ENCODE assay signal across 11 cellular contexts in the genomic region with DNA sequence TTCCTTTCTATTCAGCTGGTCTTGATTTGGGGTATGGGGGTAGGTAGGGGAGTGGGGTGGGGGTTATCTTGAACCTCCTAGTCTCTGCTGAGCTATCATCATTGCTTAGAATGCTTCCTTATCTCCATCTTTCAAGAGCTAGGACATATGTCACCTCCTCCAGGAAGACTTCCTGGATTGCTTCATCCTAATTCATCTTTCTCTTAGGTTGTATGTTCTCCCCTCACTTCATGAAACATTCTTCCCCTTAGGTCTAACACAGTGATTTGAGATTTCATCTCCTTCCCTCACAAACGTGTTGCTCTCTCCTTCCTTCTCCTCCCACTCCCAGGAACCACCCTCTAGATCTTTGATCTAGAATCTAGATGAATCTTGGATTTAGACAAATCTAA. TPM values are rescaled to one million over a fixed set of nuclear protein-coding genes. Genes with fewer than 3 reads are reported as not detected.
A peak's percentile ranks its signal among the peaks of the same experiment; 100 is the strongest.
DNase-seq lines count a peak whose midpoint lies in the region; ATAC-seq, FAIRE-seq and TF ChIP-seq lines count a peak whose summit lies in the region.
"Had no signal": no experiment of that assay in that cellular context is flagged by ENCODE, and none has a peak within 500 bp of the region (broad histone marks: within the 10 kb centered on the region; RNA-seq: fewer than 3 reads in every experiment).

No MANE protein-coding gene starts in this region.

- in situ Hi-C loops in gastrocnemius medialis (cut with MboI; ENCODE audit: low sequenced_read_pairs in 4 of 4), result no loop called here

- CTCF ChIA-PET in A549 (lab: Yijun Ruan, JAX), result interaction anchor here (0.7 to 10.6 kb wide), 6 partner anchors 10 to 78 kb away, joined by 3 to 143 read pairs (median 4); a partner anchor contains a TSS

- TF ChIP-seq CTCF in A549 (IDR thresholded peaks at IDR 0.05), result no peak; the same call in 2 of the 3 replicates
- no peak for TF ChIP-seq CTCF in gastrocnemius medialis (IDR thresholded peaks at IDR 0.05 in 4 of 5, conservative IDR thresholded peaks at IDR 0.05 in 1 of 5)

- TF ChIP-seq RAD21 in A549 (conservative IDR thresholded peaks at IDR 0.05 in 1 of 2, IDR thresholded peaks at IDR 0.05 in 1 of 2), result no peak

- no peaks in the 10 kb centered on the region for H3K9me3 ChIP-seq in A549
- no peaks in the 10 kb centered on the region for H3K9me3 ChIP-seq in SJSA1 (replicated peaks)
- no peaks in the 10 kb centered on the region for H3K9me3 ChIP-seq in iPS-20b (ENCODE audit: insufficient read depth, low read depth, low read length)
- H3K9me3 ChIP-seq in gastrocnemius medialis, result no peaks in the 10 kb centered on the region

- POLR2A ChIA-PET in A549 (lab: Yijun Ruan, JAX), result interaction anchor here (0.8 to 1.4 kb wide), 3 partner anchors 15 to 120 kb away, joined by 3 to 4 read pairs (median 3); a partner anchor contains a TSS

- peaks cover 80% of the 10 kb centered on the region for H3K4me1 ChIP-seq in A549
- peaks cover 90% of the 10 kb centered on the region for H3K4me1 ChIP-seq in SJSA1 (replicated peaks)
- peaks cover 8% of the 10 kb centered on the region for H3K4me1 ChIP-seq in iPS-20b (ENCODE audit: insufficient read depth, low read length)
- peaks cover 83 to 95% of the 10 kb centered on the region in 2 donors for H3K4me1 ChIP-seq in gastrocnemius medialis

- 6% methylated on average over 1 of the region's 1 CpG for WGBS in A549 (ENCODE audit: missing lambda C conversion rate)

- H3K27me3 ChIP-seq in SJSA1 (replicated peaks) (no peaks in the 10 kb centered on the region), iPS-20b (ENCODE audit: insufficient read depth, low read length) (no peaks in the 10 kb centered on the region), gastrocnemius medialis (no peaks in the 10 kb centered on the region)

- no peak for FAIRE-seq in A549 (lab: Jason Lieb, UNC)

- ATAC-seq in A549, result no peak
- ATAC-seq in gastrocnemius medialis, result no peak
- no peak for ATAC-seq in HG02759 (IDR thresholded peaks at IDR 0.05; ENCODE audit: unreplicated experiment)
- no peak for ATAC-seq in GM19455 (IDR thresholded peaks at IDR 0.05; ENCODE audit: unreplicated experiment)
- ATAC-seq: effector memory CD8-positive, alpha-beta T cell had no signal

- TF ChIP-seq POLR2A in A549 (IDR thresholded peaks at IDR 0.05; ENCODE audit: low read length) (no peak), gastrocnemius medialis (IDR thresholded peaks at IDR 0.05) (no peak)

- peak overlapping the region; percentile 14; the same call in 2 of the 3 replicates for H3K4me3 ChIP-seq in A549
- no peak overlapping the region for H3K4me3 ChIP-seq in SJSA1
- H3K4me3 ChIP-seq in iPS-20b (ENCODE audit: low read length), result no peak overlapping the region
- H3K4me3 ChIP-seq in gastrocnemius medialis, result no peak overlapping the region

- peak overlapping the region; percentile 93 for H3K4me2 ChIP-seq in A549

- no peak for TF ChIP-seq EP300 in A549 (IDR thresholded peaks at IDR 0.05)

- H3K27ac ChIP-seq in A549 (peak overlapping the region; percentile 95 to 96), SJSA1 (peak overlapping the region; percentile 57), iPS-20b (ENCODE audit: low read length) (no peak overlapping the region), gastrocnemius medialis (peak overlapping the region; percentile 96 to 100 (median 100))

- intact Hi-C loops in gastrocnemius medialis (cut with DNase I; ENCODE audit: low total_unique reads), result loop anchor here (10.0 kb wide), 1 partner anchor 833 kb away; no protein-coding TSS in a partner anchor

- DNase-seq in A549 (ENCODE audit: low read depth in 1 of 2, low spot score in 1 of 2) (no peak), SJSA1 (ENCODE audit: low read depth in 1 of 2, low spot score in 2 of 2) (no peak), gastrocnemius medialis (no peak), cortex of kidney (lab: John Stamatoyannopoulos, UW) (no peak), KG1 (lab: John Stamatoyannopoulos, UW) (no peak)
- DNase-seq: amygdala; effector memory CD8-positive, alpha-beta T cell; NCI-H2029 had no signal

- H3K36me3 ChIP-seq in SJSA1, result 0 out of 2 replicates have a peak, but pooled peaks cover 3% of the 10 kb centered on the region
- no peaks in the 10 kb centered on the region for H3K36me3 ChIP-seq in iPS-20b (ENCODE audit: insufficient read depth, low read depth, low read length)
- H3K36me3 ChIP-seq in gastrocnemius medialis, result no peaks in the 10 kb centered on the region

- 0 out of 2 replicates have a peak overlapping the region, but pooled peaks have one; percentile 4 for H3K9ac ChIP-seq in iPS-20b (ENCODE audit: low read depth, low read length)

TF ChIP-seq in A549, 52 proteins besides CTCF, POLR2A, EP300 and RAD21 (continues in another document):
- TF ChIP-seq HOXA7 (CRISPR knock-in tag; IDR thresholded peaks at IDR 0.05) (peak; percentile 57; the same call in 1 of the 2 replicates), ZNF302 (CRISPR knock-in tag; IDR thresholded peaks at IDR 0.05) (no peak), PHF8 (IDR thresholded peaks at IDR 0.05; ENCODE audit: borderline replicate concordance, low read depth) (no peak), MYC (IDR thresholded peaks at IDR 0.05; ENCODE audit: borderline replicate concordance, low read length) (no peak), CHD4 (IDR thresholded peaks at IDR 0.05; ENCODE audit: borderline replicate concordance) (peak; percentile 68; the same call in 1 of the 2 replicates), RCOR1 (IDR thresholded peaks at IDR 0.05; ENCODE audit: low read depth, low read length) (0 out of 2 replicates have a peak, but pooled peaks have one; percentile 50), KDM1A (IDR thresholded peaks at IDR 0.05; ENCODE audit: low read depth) (peak; percentile 95), ZC3H11A (IDR thresholded peaks at IDR 0.05) (no peak), CHD2 (IDR thresholded peaks at IDR 0.05; ENCODE audit: low read length, partially characterized antibody) (no peak), EHMT2 (IDR thresholded peaks at IDR 0.05; ENCODE audit: low read depth) (no peak), MAZ (IDR thresholded peaks at IDR 0.05; ENCODE audit: borderline replicate concordance, low read depth, low read length) (no peak), HEYL (CRISPR knock-in tag; IDR thresholded peaks at IDR 0.05) (no peak), ZFP36 (IDR thresholded peaks at IDR 0.05; ENCODE audit: borderline replicate concordance, partially characterized antibody) (peak; percentile 100), ZSCAN20 (CRISPR knock-in tag; IDR thresholded peaks at IDR 0.05) (no peak), SMC3 (IDR thresholded peaks at IDR 0.05) (no peak)
- TF ChIP-seq, protein P1, sequence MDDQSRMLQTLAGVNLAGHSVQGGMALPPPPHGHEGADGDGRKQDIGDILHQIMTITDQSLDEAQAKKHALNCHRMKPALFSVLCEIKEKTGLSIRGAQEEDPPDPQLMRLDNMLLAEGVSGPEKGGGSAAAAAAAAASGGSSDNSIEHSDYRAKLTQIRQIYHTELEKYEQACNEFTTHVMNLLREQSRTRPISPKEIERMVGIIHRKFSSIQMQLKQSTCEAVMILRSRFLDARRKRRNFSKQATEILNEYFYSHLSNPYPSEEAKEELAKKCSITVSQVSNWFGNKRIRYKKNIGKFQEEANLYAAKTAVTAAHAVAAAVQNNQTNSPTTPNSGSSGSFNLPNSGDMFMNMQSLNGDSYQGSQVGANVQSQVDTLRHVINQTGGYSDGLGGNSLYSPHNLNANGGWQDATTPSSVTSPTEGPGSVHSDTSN (IDR thresholded peaks at IDR 0.05), result no peak
- TF ChIP-seq, protein P2, sequence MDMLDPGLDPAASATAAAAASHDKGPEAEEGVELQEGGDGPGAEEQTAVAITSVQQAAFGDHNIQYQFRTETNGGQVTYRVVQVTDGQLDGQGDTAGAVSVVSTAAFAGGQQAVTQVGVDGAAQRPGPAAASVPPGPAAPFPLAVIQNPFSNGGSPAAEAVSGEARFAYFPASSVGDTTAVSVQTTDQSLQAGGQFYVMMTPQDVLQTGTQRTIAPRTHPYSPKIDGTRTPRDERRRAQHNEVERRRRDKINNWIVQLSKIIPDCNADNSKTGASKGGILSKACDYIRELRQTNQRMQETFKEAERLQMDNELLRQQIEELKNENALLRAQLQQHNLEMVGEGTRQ (IDR thresholded peaks at IDR 0.05), result no peak
- TF ChIP-seq, protein P3, sequence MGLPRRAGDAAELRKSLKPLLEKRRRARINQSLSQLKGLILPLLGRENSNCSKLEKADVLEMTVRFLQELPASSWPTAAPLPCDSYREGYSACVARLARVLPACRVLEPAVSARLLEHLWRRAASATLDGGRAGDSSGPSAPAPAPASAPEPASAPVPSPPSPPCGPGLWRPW (IDR thresholded peaks at IDR 0.05), result no peak
- TF ChIP-seq, protein P4, sequence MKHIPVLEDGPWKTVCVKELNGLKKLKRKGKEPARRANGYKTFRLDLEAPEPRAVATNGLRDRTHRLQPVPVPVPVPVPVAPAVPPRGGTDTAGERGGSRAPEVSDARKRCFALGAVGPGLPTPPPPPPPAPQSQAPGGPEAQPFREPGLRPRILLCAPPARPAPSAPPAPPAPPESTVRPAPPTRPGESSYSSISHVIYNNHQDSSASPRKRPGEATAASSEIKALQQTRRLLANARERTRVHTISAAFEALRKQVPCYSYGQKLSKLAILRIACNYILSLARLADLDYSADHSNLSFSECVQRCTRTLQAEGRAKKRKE (CRISPR knock-in tag; IDR thresholded peaks at IDR 0.05; ENCODE audit: low read depth), result no peak

RNA-seq across cellular contexts. Expression of a gene that starts 2.4 kb away (rescaled TPM):
- polyA plus RNA-seq in A549 (2011; rRNA removed), result 13.7 and 20.7 TPM in 2 replicates
- 12.2 and 15.7 TPM in 2 replicates for polyA plus RNA-seq in A549 (2012; cell fraction: cytosol; rRNA removed)
- polyA plus RNA-seq in A549 (2012; cell fraction: nucleus; rRNA removed), result 28.5 and 29.0 TPM in 2 replicates
- 33.9 to 43.8 TPM (median 37.1 TPM) in 3 replicates for polyA plus RNA-seq in A549 (2017; fragmentation: RNase III; extraction: RNeasy Plus Mini Kit Qiagen cat#74134 plus additional on column Dnase treatment)
- 51.4 and 51.7 TPM in 2 replicates for polyA minus RNA-seq in A549 (2011; rRNA and poly(A)+ RNA removed)
- total RNA-seq in SJSA1 (2014; rRNA removed; shearing (Covaris generic)), result 3.7 and 6.5 TPM in 2 replicates
- total RNA-seq in gastrocnemius medialis, result 100 to 1,000 TPM; 419 to 569 (median 539) TPM

RNA-seq across cellular contexts. Expression of a gene that starts 23.0 kb away (rescaled TPM):
- polyA plus RNA-seq in A549 (2011; rRNA removed), result 0.06 and 0.13 TPM in 2 replicates
- 0.06 and 0.07 TPM in 2 replicates for polyA plus RNA-seq in A549 (2012; cell fraction: cytosol; rRNA removed)
- 0.04 and 0.18 TPM in 2 replicates for polyA plus RNA-seq in A549 (2012; cell fraction: nucleus; rRNA removed)
- 0.07 to 0.12 TPM (median 0.09 TPM) in 3 replicates for polyA plus RNA-seq in A549 (2017; fragmentation: RNase III; extraction: RNeasy Plus Mini Kit Qiagen cat#74134 plus additional on column Dnase treatment)
- 0.04 TPM in 1 of 2 replicates, not detected in the other for polyA minus RNA-seq in A549 (2011; rRNA and poly(A)+ RNA removed)
- total RNA-seq in SJSA1 (2014; rRNA removed; shearing (Covaris generic)), result 0.82 TPM in 1 of 2 replicates, not detected in the other
- 10 to 100 TPM in 3 of 4 donors, 1 to 10 TPM in 1; 4.8 to 12.6 (median 11.3) TPM for total RNA-seq in gastrocnemius medialis

Comparison
In these comparisons a context has a peak if more than half of its experiments do, and no peak if none do; other contexts are left out.
1. RNA of a gene that starts 2.4 kb away (total RNA-seq): 419 to 569 TPM in gastrocnemius medialis; 3.7 to 6.5 TPM in SJSA1; every median in the first group is over 10 times any median in the second.